Comparison of ENCODE assay signal across 33 cellular contexts in the genomic region with DNA sequence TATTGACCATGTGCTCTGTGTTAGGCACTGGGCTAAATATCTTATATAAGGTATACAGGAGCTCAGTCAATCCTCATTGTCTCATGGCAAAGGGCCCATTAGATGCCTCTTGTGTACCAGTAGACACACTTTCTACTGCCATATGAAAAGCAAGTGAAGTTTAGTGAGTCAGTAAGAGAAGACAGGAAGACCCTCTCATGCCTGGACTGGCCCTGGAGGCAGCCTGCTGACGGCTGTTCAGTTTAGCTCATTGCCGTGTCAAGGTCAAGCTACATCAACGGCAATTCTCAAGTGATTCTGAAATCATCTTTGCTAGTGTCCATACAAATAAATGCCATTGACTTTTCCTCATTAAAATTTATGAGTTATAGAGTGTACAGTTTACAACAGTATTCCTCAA.
"Had no signal": no experiment of that assay in that cellular context is flagged by ENCODE, and none has a peak within 500 bp of the region (broad histone marks: within the 10 kb centered on the region; RNA-seq: fewer than 3 reads in every experiment).

No MANE protein-coding gene starts in this region.

- H3K36me3 ChIP-seq: brain microvascular endothelial cell, breast epithelium, cardiac muscle cell had no signal

- H3K27me3 ChIP-seq: brain microvascular endothelial cell, breast epithelium, cardiac muscle cell had no signal

- H3K4me1 ChIP-seq: body of pancreas, breast epithelium had no signal

- H3K9me3 ChIP-seq: body of pancreas, breast epithelium had no signal

- FAIRE-seq: astrocyte, TTC549 had no signal

- H3K4me3 ChIP-seq: body of pancreas, breast epithelium, cardiac muscle cell had no signal

- ATAC-seq: activated CD4-positive, alpha-beta T cell treated with anti-CD3 and anti-CD28 coated beads for 36 hours; activated CD4-positive, CD25-positive, alpha-beta regulatory T cell treated with anti-CD3 and anti-CD28 coated beads, Interleukin-2, amount 50 U/mL, for 24 hours; activated CD8-positive, alpha-beta memory T cell treated with anti-CD3 and anti-CD28 coated beads, Interleukin-2, amount 10 ng/mL, durations not matched to agents 7 days and 5 days; activated CD8-positive, alpha-beta T cell treated with anti-CD3 and anti-CD28 coated beads, Interleukin-2, amount 10 ng/mL, durations not matched to agents 7 days and 5 days; activated naive CD8-positive, alpha-beta T cell treated with anti-CD3 and anti-CD28 coated beads, Interleukin-2, amount 50 U/mL, for 24 hours; body of pancreas had no signal

- DNase-seq: activated B cell treated with CpG ODN at 0.5 μM for 24 hours; activated CD4-positive, alpha-beta memory T cell treated with anti-CD3 and anti-CD28 coated beads, Interleukin-2, amount 10 ng/mL, durations not matched to agents 7 days and 5 days; activated CD4-positive, alpha-beta T cell treated with anti-CD3 and anti-CD28 coated beads for 1 hour; activated CD4-positive, alpha-beta T cell treated with anti-CD3 and anti-CD28 coated beads for 36 hours; activated CD4-positive, alpha-beta T cell treated with anti-CD3 and anti-CD28 coated beads for 48 hours; activated CD4-positive, alpha-beta T cell treated with anti-CD3 and anti-CD28 coated beads, Interleukin-2, amount 10 ng/mL, durations not matched to agents 7 days and 5 days; activated CD4-positive, alpha-beta T cell treated with anti-CD3 and anti-CD28 coated beads, Interleukin-2, amount 50 U/mL, for 48 hours; activated CD8-positive, alpha-beta memory T cell treated with anti-CD3 and anti-CD28 coated beads for 24 hours; activated CD8-positive, alpha-beta memory T cell treated with anti-CD3 and anti-CD28 coated beads, Interleukin-2, amount 10 ng/mL, durations not matched to agents 7 days and 5 days; activated CD8-positive, alpha-beta memory T cell treated with anti-CD3 and anti-CD28 coated beads, Interleukin-2, amount 50 U/mL, for 48 hours; activated CD8-positive, alpha-beta T cell treated with anti-CD3 and anti-CD28 coated beads, Interleukin-2, amount 10 ng/mL, durations not matched to agents 7 days and 5 days; activated effector memory CD4-positive, alpha-beta T cell treated with Interleukin-2 at 50 U/mL for 16 hours; activated gamma-delta T cell; activated naive CD4-positive, alpha-beta T cell treated with anti-CD3 and anti-CD28 coated beads, Interleukin-2, amount 10 ng/mL, durations not matched to agents 7 days and 5 days; activated naive CD4-positive, alpha-beta T cell treated with Interleukin-2 at 50 U/mL for 16 hours; activated naive CD8-positive, alpha-beta T cell treated with anti-CD3 and anti-CD28 coated beads, Interleukin-2, amount 10 ng/mL, durations not matched to agents 7 days and 5 days; activated naive CD8-positive, alpha-beta T cell treated with anti-CD3 and anti-CD28 coated beads, Interleukin-2, amount 50 U/mL, for 24 hours; activated T-cell treated with anti-CD3 and anti-CD28 coated beads, Interleukin-2, amount 50 U/mL, for 24 hours; activated T-cell treated with anti-CD3 and anti-CD28 coated beads, Interleukin-2, amount 50 U/mL, for 48 hours; aorta; body of pancreas; brain microvascular endothelial cell; caudate nucleus; cerebellar nuclear complex; T-helper 1 cell; T-helper 2 cell; T-helper 9 cell had no signal

- H3K27ac ChIP-seq: body of pancreas, brain microvascular endothelial cell, breast epithelium, cardiac muscle cell, VCaP had no signal
